Comparison of ENCODE assay signal across 12 cellular contexts in the genomic region with DNA sequence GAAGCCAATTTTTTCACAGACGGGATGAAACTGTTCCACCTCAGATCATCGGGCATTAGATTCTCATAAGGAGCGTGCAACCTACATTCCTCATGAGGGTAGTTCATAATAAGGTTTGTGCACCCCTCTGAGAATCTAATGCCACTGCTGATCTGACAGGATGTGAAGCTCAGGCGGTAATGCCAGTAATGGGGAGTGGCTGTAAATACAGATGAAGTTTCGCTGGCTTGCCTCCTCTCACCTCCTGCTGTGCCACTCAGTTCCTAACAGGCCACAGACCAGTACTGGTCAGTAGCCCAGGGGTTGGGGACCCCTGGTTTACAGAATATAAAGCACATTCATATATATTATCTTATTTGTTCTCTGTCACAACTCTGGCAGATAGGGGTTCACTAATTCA. TPM values are rescaled to one million over a fixed set of nuclear protein-coding genes. Genes with fewer than 3 reads are reported as not detected.
DNase-seq lines count a peak whose midpoint lies in the region; ATAC-seq, FAIRE-seq and TF ChIP-seq lines count a peak whose summit lies in the region.
"Had no signal": no experiment of that assay in that cellular context is flagged by ENCODE, and none has a peak within 500 bp of the region (broad histone marks: within the 10 kb centered on the region; RNA-seq: fewer than 3 reads in every experiment).

No MANE protein-coding gene starts in this region.

- H3K27me3 Mint-ChIP-seq in Caco-2 (ENCODE audit: insufficient read depth, unreplicated experiment) (no peaks in the 10 kb centered on the region), activated B cell treated with CpG ODN at 0.5 μM for 24 hours (no peaks in the 10 kb centered on the region), naive B cell (no peaks in the 10 kb centered on the region)
- H3K27me3 Mint-ChIP-seq: progenitor cell of endocrine pancreas had no signal

- peaks cover 10% of the 10 kb centered on the region for H3K36me3 Mint-ChIP-seq in Caco-2 (ENCODE audit: insufficient read depth, unreplicated experiment)
- peaks cover 4% of the 10 kb centered on the region for H3K36me3 Mint-ChIP-seq in activated B cell treated with CpG ODN at 0.5 μM for 24 hours (ENCODE audit: low read depth)
- no peaks in the 10 kb centered on the region for H3K36me3 Mint-ChIP-seq in naive B cell

- FAIRE-seq in A549 (lab: Jason Lieb, UNC) = no peak
- FAIRE-seq: frontal cortex had no signal

- no peak for TF ChIP-seq EP300 in A549 (IDR thresholded peaks at IDR 0.05)

- no TSS peak for BruUV-seq in Caco-2 (replicated peaks; lab: Mats Ljungman, UMichigan)

- H3K9me3 ChIP-seq in A549 (no peaks in the 10 kb centered on the region), Caco-2 (no peaks in the 10 kb centered on the region)

- POLR2A ChIA-PET in A549 (lab: Yijun Ruan, JAX) = no interaction called here
- POLR2A ChIA-PET in Caco-2 (lab: Charles Lee) = interaction anchor here (0.7 kb wide), 1 partner anchor 9 kb away, joined by 4 read pairs; no protein-coding TSS in a partner anchor
- POLR2A ChIA-PET in activated B cell treated with CpG ODN at 0.5 μM for 24 hours (lab: Charles Lee) = no interaction called here

- no peak for TF ChIP-seq CTCF in A549 (IDR thresholded peaks at IDR 0.05)
- TF ChIP-seq CTCF in Caco-2 (IDR thresholded peaks at IDR 0.05; ENCODE audit: insufficient read depth in 1 of 2, low read depth in 1 of 2, low read length in 1 of 2, severe bottlenecking in 1 of 2, unreplicated experiment in 1 of 2) = no peak
- no peak for TF ChIP-seq CTCF in activated B cell treated with CpG ODN at 0.5 μM for 24 hours (IDR thresholded peaks at IDR 0.05)

- ATAC-seq in A549 (no peak), activated B cell treated with CpG ODN at 0.5 μM for 24 hours (ENCODE audit: low read depth) (no peak), naive B cell (ENCODE audit: low read depth in 2 of 2) (no peak), HG03439 (IDR thresholded peaks at IDR 0.05; ENCODE audit: unreplicated experiment) (no peak), GM21360 (IDR thresholded peaks at IDR 0.05; ENCODE audit: unreplicated experiment) (no peak)

- TF ChIP-seq POLR2A in A549 (IDR thresholded peaks at IDR 0.05; ENCODE audit: low read length) = no peak

- H3K4me1 Mint-ChIP-seq in Caco-2 (ENCODE audit: low read depth, unreplicated experiment) = peaks cover 17% of the 10 kb centered on the region
- H3K4me1 Mint-ChIP-seq in activated B cell treated with CpG ODN at 0.5 μM for 24 hours = peaks cover 46% of the 10 kb centered on the region
- H3K4me1 Mint-ChIP-seq in naive B cell = peaks cover 33 to 53% (median 44%) of the 10 kb centered on the region in 3 donors

- 87% methylated on average over 5 of the region's 5 CpGs for WGBS in A549 (ENCODE audit: missing lambda C conversion rate)

- H3K27ac Mint-ChIP-seq in Caco-2 (ENCODE audit: unreplicated experiment) (no peak overlapping the region), activated B cell treated with CpG ODN at 0.5 μM for 24 hours (peak overlapping the region; percentile 83), naive B cell (peak overlapping the region in 2 of 6 donors; percentile 79 to 89)

- H3K4me1 ChIP-seq in A549 (peaks cover 17% of the 10 kb centered on the region), Caco-2 (peaks cover 19% of the 10 kb centered on the region)

- peak overlapping the region; percentile 89 to 94; a peak in 5 of 6 replicates for H3K27ac ChIP-seq in A549
- H3K27ac ChIP-seq: cardiac muscle cell had no signal

- H3K9me3 Mint-ChIP-seq in Caco-2 (ENCODE audit: unreplicated experiment) (peaks cover 10% of the 10 kb centered on the region), activated B cell treated with CpG ODN at 0.5 μM for 24 hours (no peaks in the 10 kb centered on the region), naive B cell (peaks cover 0 to 1% (median 0%) of the 10 kb centered on the region in 7 donors)

- no peak overlapping the region for H3K4me3 ChIP-seq in A549
- no peak overlapping the region for H3K4me3 ChIP-seq in Caco-2 (ENCODE audit: low read depth, low read length)
- H3K4me3 ChIP-seq: cardiac muscle cell had no signal

- DNase-seq in A549 (ENCODE audit: low read depth in 1 of 2, low spot score in 1 of 2) (no peak), Caco-2 (no peak), activated B cell treated with CpG ODN at 0.5 μM for 24 hours (no peak), naive B cell (no peak), inferior parietal cortex (ENCODE audit: extremely low spot score) (no peak), NCI-H2196 treated with DMSO at 0.1 percent for 48 hours (lab: John Stamatoyannopoulos, UW; ENCODE audit: unreplicated experiment) (no peak)
- DNase-seq: NCI-H2107 had no signal

- H3K36me3 ChIP-seq in Caco-2 (ENCODE audit: control insufficient read depth, insufficient read depth, low read length) = no peaks in the 10 kb centered on the region; the same call in 1 of the 2 replicates
- H3K36me3 ChIP-seq: cardiac muscle cell had no signal

- peak overlapping the region; percentile 94; the same call in 1 of the 3 replicates for H3K4me2 ChIP-seq in A549

- CTCF ChIA-PET in A549 (lab: Yijun Ruan, JAX) = interaction anchor here (0.7 to 7.0 kb wide), 11 partner anchors 8 to 97 kb away, joined by 3 to 70 read pairs (median 4); a partner anchor contains a TSS
- CTCF ChIA-PET in Caco-2 (lab: Charles Lee) = interaction anchor here (0.6 to 1.0 kb wide), 2 partner anchors 64 to 68 kb away, joined by 3 to 4 read pairs; no protein-coding TSS in a partner anchor
- CTCF ChIA-PET in activated B cell treated with CpG ODN at 0.5 μM for 24 hours (lab: Charles Lee) = interaction anchor here (1.4 to 3.1 kb wide), 3 partner anchors 64 to 69 kb away, joined by 3 to 16 read pairs (median 10); no protein-coding TSS in a partner anchor

- H3K4me3 Mint-ChIP-seq in Caco-2 (ENCODE audit: unreplicated experiment) (peak overlapping the region; percentile 83), activated B cell treated with CpG ODN at 0.5 μM for 24 hours (no peak overlapping the region), naive B cell (peak overlapping the region; percentile 80 to 93 (median 86))

- H3K27me3 ChIP-seq in Caco-2 (replicated peaks; ENCODE audit: control insufficient read depth, insufficient read depth, low read length) = no peaks in the 10 kb centered on the region
- H3K27me3 ChIP-seq: cardiac muscle cell had no signal

- intact Hi-C loops in Caco-2 (cut with micrococcal nuclease; ENCODE audit: unreplicated experiment) (loop anchor here (2.0 to 5.0 kb wide), 2 partner anchors 45 to 72 kb away; no protein-coding TSS in a partner anchor), activated B cell treated with CpG ODN at 0.5 μM for 24 hours (cut with micrococcal nuclease) (loop anchor here (10.0 kb wide), 2 partner anchors 402 to 502 kb away; a partner anchor contains a TSS)

- no peak for TF ChIP-seq RAD21 in A549 (conservative IDR thresholded peaks at IDR 0.05 in 1 of 2, IDR thresholded peaks at IDR 0.05 in 1 of 2)

TF ChIP-seq in A549, 52 proteins besides CTCF, POLR2A, EP300 and RAD21 (continues in another document):
- no peak for TF ChIP-seq CEBPB (IDR thresholded peaks at IDR 0.05)
- TF ChIP-seq, protein P1, sequence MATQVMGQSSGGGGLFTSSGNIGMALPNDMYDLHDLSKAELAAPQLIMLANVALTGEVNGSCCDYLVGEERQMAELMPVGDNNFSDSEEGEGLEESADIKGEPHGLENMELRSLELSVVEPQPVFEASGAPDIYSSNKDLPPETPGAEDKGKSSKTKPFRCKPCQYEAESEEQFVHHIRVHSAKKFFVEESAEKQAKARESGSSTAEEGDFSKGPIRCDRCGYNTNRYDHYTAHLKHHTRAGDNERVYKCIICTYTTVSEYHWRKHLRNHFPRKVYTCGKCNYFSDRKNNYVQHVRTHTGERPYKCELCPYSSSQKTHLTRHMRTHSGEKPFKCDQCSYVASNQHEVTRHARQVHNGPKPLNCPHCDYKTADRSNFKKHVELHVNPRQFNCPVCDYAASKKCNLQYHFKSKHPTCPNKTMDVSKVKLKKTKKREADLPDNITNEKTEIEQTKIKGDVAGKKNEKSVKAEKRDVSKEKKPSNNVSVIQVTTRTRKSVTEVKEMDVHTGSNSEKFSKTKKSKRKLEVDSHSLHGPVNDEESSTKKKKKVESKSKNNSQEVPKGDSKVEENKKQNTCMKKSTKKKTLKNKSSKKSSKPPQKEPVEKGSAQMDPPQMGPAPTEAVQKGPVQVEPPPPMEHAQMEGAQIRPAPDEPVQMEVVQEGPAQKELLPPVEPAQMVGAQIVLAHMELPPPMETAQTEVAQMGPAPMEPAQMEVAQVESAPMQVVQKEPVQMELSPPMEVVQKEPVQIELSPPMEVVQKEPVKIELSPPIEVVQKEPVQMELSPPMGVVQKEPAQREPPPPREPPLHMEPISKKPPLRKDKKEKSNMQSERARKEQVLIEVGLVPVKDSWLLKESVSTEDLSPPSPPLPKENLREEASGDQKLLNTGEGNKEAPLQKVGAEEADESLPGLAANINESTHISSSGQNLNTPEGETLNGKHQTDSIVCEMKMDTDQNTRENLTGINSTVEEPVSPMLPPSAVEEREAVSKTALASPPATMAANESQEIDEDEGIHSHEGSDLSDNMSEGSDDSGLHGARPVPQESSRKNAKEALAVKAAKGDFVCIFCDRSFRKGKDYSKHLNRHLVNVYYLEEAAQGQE (IDR thresholded peaks at IDR 0.05) = no peak
- no peak for TF ChIP-seq FOSL2 (IDR thresholded peaks at IDR 0.05)
- no peak for TF ChIP-seq FOSL2 (CRISPR knock-in tag; IDR thresholded peaks at IDR 0.05)
- no peak for TF ChIP-seq SMC3 (IDR thresholded peaks at IDR 0.05)
- no peak for TF ChIP-seq JUN (IDR thresholded peaks at IDR 0.05)
- TF ChIP-seq KDM1A (IDR thresholded peaks at IDR 0.05; ENCODE audit: low read depth) = no peak
- TF ChIP-seq BHLHE40 (IDR thresholded peaks at IDR 0.05; ENCODE audit: low read depth, low read length) = no peak
- TF ChIP-seq RNF2 (IDR thresholded peaks at IDR 0.05; ENCODE audit: borderline replicate concordance, low read depth) = no peak
- no peak for TF ChIP-seq ZSCAN20 (CRISPR knock-in tag; IDR thresholded peaks at IDR 0.05)
- TF ChIP-seq ESRRA (IDR thresholded peaks at IDR 0.05; ENCODE audit: borderline replicate concordance, low read length) = no peak
- no peak for TF ChIP-seq ZNF302 (CRISPR knock-in tag; IDR thresholded peaks at IDR 0.05)
- no peak for TF ChIP-seq GATA3 (IDR thresholded peaks at IDR 0.05; ENCODE audit: borderline replicate concordance)
- TF ChIP-seq TP53 (CRISPR knock-in tag; IDR thresholded peaks at IDR 0.05) = no peak
- no peak for TF ChIP-seq HEYL (CRISPR knock-in tag; IDR thresholded peaks at IDR 0.05)

RNA-seq across cellular contexts. Expression of a gene that starts 2.1 kb away (rescaled TPM):
- polyA plus RNA-seq in A549 (2011; rRNA removed) (30.7 and 38.6 TPM in 2 replicates), A549 (2017; fragmentation: RNase III; extraction: RNeasy Plus Mini Kit Qiagen cat#74134 plus additional on column Dnase treatment) (17.4 to 18.8 TPM (median 18.8 TPM) in 3 replicates), naive B cell (ENCODE audit: low read depth in 6 of 6) (10 to 100 TPM in 5 of 6 donors, 1 to 10 TPM in 1; 7.4 to 32.0 (median 23.8) TPM)
- polyA plus RNA-seq in A549 (2012; cell fraction: cytosol; rRNA removed) = 14.9 and 20.0 TPM in 2 replicates
- 48.7 and 51.2 TPM in 2 replicates for polyA plus RNA-seq in A549 (2012; cell fraction: nucleus; rRNA removed)
- 95.4 and 109 TPM in 2 replicates for polyA minus RNA-seq in A549 (2011; rRNA and poly(A)+ RNA removed)
- total RNA-seq in Caco-2 (2022) (28.4 and 31.3 TPM in 2 replicates), activated B cell treated with CpG ODN at 0.5 μM for 24 hours (62.8 and 82.0 TPM in 2 replicates)
